ENCODE assay signal across 11 cellular contexts in the genomic region with DNA sequence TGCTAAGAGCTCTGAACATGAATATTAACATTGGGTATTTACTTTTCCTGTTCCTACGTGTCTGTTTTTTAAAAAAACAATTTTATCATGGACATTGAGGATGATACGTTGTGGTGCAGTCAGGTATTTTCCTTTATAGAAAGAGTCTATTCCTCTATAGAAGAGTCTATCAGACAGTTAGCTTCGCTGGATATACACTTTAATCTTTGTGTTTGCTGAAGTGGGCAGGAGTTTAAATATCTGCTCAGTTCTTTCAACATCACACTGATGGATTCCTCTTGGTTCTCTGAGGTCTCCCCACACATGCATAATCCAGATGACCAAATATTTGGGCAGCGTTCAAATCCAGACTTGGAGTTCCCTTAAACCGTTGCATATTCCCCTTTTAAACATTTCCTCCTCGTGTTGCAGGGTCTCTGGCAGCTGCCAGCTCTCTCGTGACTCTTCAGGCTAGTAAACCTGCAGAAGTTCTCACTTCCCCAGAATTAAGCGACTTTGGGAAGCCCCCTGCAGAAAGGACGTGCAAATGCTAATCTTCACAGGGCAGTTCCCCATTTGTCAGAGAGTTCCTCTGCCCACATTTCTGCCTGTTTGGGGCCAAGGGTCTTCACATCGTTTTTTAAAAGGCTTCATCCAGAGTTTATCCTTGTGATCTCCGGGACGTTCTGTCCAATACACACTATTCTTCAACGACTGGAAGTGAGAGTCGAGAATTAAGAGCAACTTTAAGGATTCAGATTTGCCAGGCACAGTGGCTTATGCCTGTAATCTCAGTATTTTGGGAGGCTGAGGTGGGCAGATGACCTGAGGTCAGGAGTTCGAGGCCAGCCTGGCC. TPM values are rescaled to one million over a fixed set of nuclear protein-coding genes. Genes with fewer than 3 reads are reported as not detected.
A peak's percentile ranks its signal among the peaks of the same experiment; 100 is the strongest.
DNase-seq lines count a peak whose midpoint lies in the region; ATAC-seq and TF ChIP-seq lines count a peak whose summit lies in the region.
"Had no signal": no experiment of that assay in that cellular context is flagged by ENCODE, and none has a peak within 500 bp of the region (broad histone marks: within the 10 kb centered on the region; RNA-seq: fewer than 3 reads in every experiment).

No MANE protein-coding gene starts in this region.

- no peaks in the 10 kb centered on the region for H3K4me1 ChIP-seq in testis
- H3K4me1 ChIP-seq: esophagus muscularis mucosa had no signal

- H3K4me1 Mint-ChIP-seq in memory B cell = peaks cover 22% of the 10 kb centered on the region
- H3K4me1 Mint-ChIP-seq: activated naive CD8-positive, alpha-beta T cell treated with anti-CD3 and anti-CD28 coated beads, Interleukin-2, amount 10 ng/mL, durations not matched to agents 7 days and 5 days had no signal

- no peak overlapping the region for H3K27ac Mint-ChIP-seq in memory B cell
- H3K27ac Mint-ChIP-seq: activated naive CD8-positive, alpha-beta T cell treated with anti-CD3 and anti-CD28 coated beads, Interleukin-2, amount 10 ng/mL, durations not matched to agents 7 days and 5 days had no signal

- DNase-seq in memory B cell (ENCODE audit: low spot score in 2 of 2) (peak; percentile 39 to 75), OCI-M2 (lab: John Stamatoyannopoulos, UW; ENCODE audit: unreplicated experiment) (no peak), GM03348 (ENCODE audit: low spot score) (no peak), testis (no peak)
- DNase-seq in activated CD4-positive, alpha-beta T cell treated with anti-CD3 and anti-CD28 coated beads, Interleukin-2, amount 50 U/mL, for 4 hours = no peak
- DNase-seq: activated naive CD8-positive, alpha-beta T cell treated with anti-CD3 and anti-CD28 coated beads, Interleukin-2, amount 10 ng/mL, durations not matched to agents 7 days and 5 days had no signal

- H3K36me3 Mint-ChIP-seq in memory B cell = no peaks in the 10 kb centered on the region
- H3K36me3 Mint-ChIP-seq: activated naive CD8-positive, alpha-beta T cell treated with anti-CD3 and anti-CD28 coated beads, Interleukin-2, amount 10 ng/mL, durations not matched to agents 7 days and 5 days; T-cell had no signal

- H3K27me3 ChIP-seq in testis = no peaks in the 10 kb centered on the region

- peaks cover 4% of the 10 kb centered on the region for H3K9me3 Mint-ChIP-seq in memory B cell
- H3K9me3 Mint-ChIP-seq: activated naive CD8-positive, alpha-beta T cell treated with anti-CD3 and anti-CD28 coated beads, Interleukin-2, amount 10 ng/mL, durations not matched to agents 7 days and 5 days; T-cell had no signal

- H3K36me3 ChIP-seq in testis (ENCODE audit: low read depth, missing control alignments) = no peaks in the 10 kb centered on the region
- H3K36me3 ChIP-seq: esophagus muscularis mucosa had no signal

- TF ChIP-seq POLR2A in testis (IDR thresholded peaks at IDR 0.05) = no peak

- intact Hi-C loops in testis (cut with DNase I; ENCODE audit: low total_unique reads) = no loop called here

- H3K27ac ChIP-seq in testis = no peak overlapping the region
- H3K27ac ChIP-seq: esophagus muscularis mucosa had no signal

- 65 to 67% methylated on average over 15 of the region's 15 CpGs for WGBS in testis, 2 donors

- H3K9me3 ChIP-seq in testis = no peaks in the 10 kb centered on the region
- H3K9me3 ChIP-seq: esophagus muscularis mucosa had no signal

- H3K4me3 ChIP-seq in testis = no peak overlapping the region
- H3K4me3 ChIP-seq: esophagus muscularis mucosa had no signal

- peaks cover 4% of the 10 kb centered on the region for H3K27me3 Mint-ChIP-seq in memory B cell

- no peak for TF ChIP-seq CTCF in testis (IDR thresholded peaks at IDR 0.05)

- peak overlapping the region; percentile 80 for H3K4me3 Mint-ChIP-seq in memory B cell
- H3K4me3 Mint-ChIP-seq: activated naive CD8-positive, alpha-beta T cell treated with anti-CD3 and anti-CD28 coated beads, Interleukin-2, amount 10 ng/mL, durations not matched to agents 7 days and 5 days; T-cell had no signal

- peak; percentile 55 for ATAC-seq in GM18517 (IDR thresholded peaks at IDR 0.05; ENCODE audit: unreplicated experiment)
- ATAC-seq in GM21619 (IDR thresholded peaks at IDR 0.05; ENCODE audit: unreplicated experiment) = peak; percentile 75
- peak; percentile 66 for ATAC-seq in HG03457 (IDR thresholded peaks at IDR 0.05; ENCODE audit: unreplicated experiment)
- peak; percentile 92 for ATAC-seq in memory B cell (ENCODE audit: low read depth)
- ATAC-seq: T-cell had no signal

RNA-seq across cellular contexts. Expression of a gene that starts 20.5 kb away (rescaled TPM):
- total RNA-seq in testis = 10 to 100 TPM; 29.2 to 31.3 TPM
- polyA plus RNA-seq in testis (ENCODE audit: insufficient read depth, low read depth, low replicate concordance) = 15.3 TPM

RNA-seq across cellular contexts. Expression of a gene that starts 20.5 kb away (rescaled TPM):
- total RNA-seq in testis = 10 to 100 TPM; 47.2 to 77.0 TPM
- polyA plus RNA-seq in testis (ENCODE audit: insufficient read depth, low read depth, low replicate concordance) = 24.2 TPM

Comparison
In these comparisons a context has a peak if more than half of its experiments do, and no peak if none do; other contexts are left out.
1. DNase-seq: peak in memory B cell (2 of 2); none in activated CD4-positive, alpha-beta T cell treated with anti-CD3 and anti-CD28 coated beads, Interleukin-2, amount 50 U/mL, for 4 hours (0 of 2), OCI-M2 (single experiment), GM03348 (single experiment) and testis (single experiment).
2. Peak in every context shown above with its lines, with median percentiles within 50 percentile points of each other: ATAC-seq.